Comparison of ENCODE assay signal across 8 cellular contexts in genomic region chr11:68271023-68271780, GRCh38. TPM values are rescaled to one million over a fixed set of nuclear protein-coding genes. Genes with fewer than 3 reads are reported as not detected.
DNase-seq lines count a peak whose midpoint lies in the region; ATAC-seq lines count a peak whose summit lies in the region.

No MANE protein-coding gene starts in this region.

- DNase-seq in activated gamma-delta T cell treated with Interleukin-2 at 50 U/mL for 16 hours (peak; percentile 57), activated gamma-delta T cell (lab: John Stamatoyannopoulos, UW) (no peak), NCI-H510A treated with DMSO at 0.1 percent for 48 hours (lab: John Stamatoyannopoulos, UW) (peak; percentile 61), lung microvascular endothelial cell (ENCODE audit: low read depth in 2 of 2) (peak; percentile 80 to 83)
- peak; percentile 53 to 56 for DNase-seq in activated CD4-positive, alpha-beta T cell treated with anti-CD3 and anti-CD28 coated beads, Interleukin-2, amount 50 U/mL, for 4 hours
- peak; percentile 45 for DNase-seq in effector CD4-positive, alpha-beta T cell
- peak; percentile 27 for DNase-seq in stimulated activated CD8-positive, alpha-beta memory T cell treated with anti-CD3 and anti-CD28 coated beads, Interleukin-12 subunit alpha, Interleukin-12 subunit beta, amount 100 ng/mL, for 1 hour (ENCODE audit: low read depth)

- ATAC-seq in HG03175 (IDR thresholded peaks at IDR 0.05; ENCODE audit: unreplicated experiment), result peak; percentile 3

RNA-seq across cellular contexts. Expression of gene C11orf24, which starts 0.6 kb away (rescaled TPM):
- 5.0 and 5.4 TPM in 2 replicates for total RNA-seq in lung microvascular endothelial cell

RNA-seq across cellular contexts. Expression of gene LRP5, which starts 41.2 kb away (rescaled TPM):
- total RNA-seq in lung microvascular endothelial cell, result 57.3 and 101 TPM in 2 replicates

RNA-seq across cellular contexts. Expression of gene KMT5B, which starts 58.1 kb away (rescaled TPM):
- total RNA-seq in lung microvascular endothelial cell, result 15.7 and 25.0 TPM in 2 replicates
